6 cellular contexts compared by ENCODE assay signal in genomic region chr12:95759039-95759438, GRCh38. TPM values are rescaled to one million over a fixed set of nuclear protein-coding genes. Genes with fewer than 3 reads are reported as not detected.
"Had no signal": no experiment of that assay in that cellular context is flagged by ENCODE, and none has a peak within 500 bp of the region (broad histone marks: within the 10 kb centered on the region; RNA-seq: fewer than 3 reads in every experiment).

No MANE protein-coding gene starts in this region.

- H3K27ac ChIP-seq: HL-60 had no signal

- H3K4me3 Mint-ChIP-seq: IgD-negative memory B cell had no signal

- DNase-seq: KBM-7, KG1 had no signal

- ATAC-seq: HepG2, K562 had no signal

- H3K4me3 ChIP-seq: K562 had no signal

- H3K36me3 Mint-ChIP-seq: IgD-negative memory B cell had no signal

- H3K27ac Mint-ChIP-seq: IgD-negative memory B cell had no signal

RNA-seq across cellular contexts. Expression of gene NTN4, which starts 31.5 kb away (rescaled TPM):
- polyA plus RNA-seq: IgD-negative memory B cell, K562 had no signal
